In the genomic region with DNA sequence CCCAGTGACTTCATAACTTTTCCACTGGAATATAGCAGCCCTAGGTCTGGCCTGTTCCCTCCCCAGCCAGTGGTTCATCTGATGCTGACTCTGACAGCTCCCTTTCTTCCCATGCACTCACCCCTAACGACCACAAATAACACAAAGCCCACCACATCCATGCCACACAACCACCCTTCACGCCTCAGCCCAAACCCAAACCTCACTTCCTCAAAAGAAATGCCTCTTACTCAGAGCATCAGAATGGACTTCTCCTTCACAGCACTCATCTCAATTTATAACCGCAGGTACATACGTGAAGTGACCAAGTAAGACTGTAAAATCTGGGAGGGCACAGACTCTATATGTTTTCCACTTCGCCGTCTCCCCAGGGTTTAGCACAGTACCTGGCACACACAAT, we compare ENCODE assay signal across 8 cellular contexts. TPM values are rescaled to one million over a fixed set of nuclear protein-coding genes. Genes with fewer than 3 reads are reported as not detected.
DNase-seq lines count a peak whose midpoint lies in the region; ATAC-seq and TF ChIP-seq lines count a peak whose summit lies in the region.

No MANE protein-coding gene starts in this region.

- H3K36me3 ChIP-seq in BE2C, result no peaks in the 10 kb centered on the region

- no peak for TF ChIP-seq CTCF in BE2C (IDR thresholded peaks at IDR 0.05; ENCODE audit: low read depth, low read length)

- no peaks in the 10 kb centered on the region for H3K27me3 ChIP-seq in BE2C

- peak overlapping the region; percentile 88 for H3K27ac Mint-ChIP-seq in activated T-cell treated with anti-CD3 and anti-CD28 coated beads, Interleukin-2, amount 50 U/mL, for 72 hours
- H3K27ac Mint-ChIP-seq in stimulated activated naive CD8-positive, alpha-beta T cell treated with anti-CD3 and anti-CD28 coated beads, Interleukin-15, amount 100 ng/mL, for 72 hours, result peak overlapping the region; percentile 4 to 60

- H3K4me1 ChIP-seq in BE2C, result no peaks in the 10 kb centered on the region

- peaks cover 9% of the 10 kb centered on the region for H3K27me3 Mint-ChIP-seq in activated T-cell treated with anti-CD3 and anti-CD28 coated beads, Interleukin-2, amount 50 U/mL, for 72 hours (ENCODE audit: low read depth)
- H3K27me3 Mint-ChIP-seq in stimulated activated naive CD8-positive, alpha-beta T cell treated with anti-CD3 and anti-CD28 coated beads, Interleukin-15, amount 100 ng/mL, for 72 hours, result peaks cover 9% of the 10 kb centered on the region

- peak in 1 of 2 donors; percentile 3 for ATAC-seq in activated T-cell treated with anti-CD3 and anti-CD28 coated beads, Interleukin-2, amount 50 U/mL, for 72 hours (replicated peaks in 1 of 2)
- ATAC-seq in stimulated activated naive CD8-positive, alpha-beta T cell treated with anti-CD3 and anti-CD28 coated beads, Interleukin-15, amount 100 ng/mL, for 72 hours, result peak; percentile 10

- peaks cover 23% of the 10 kb centered on the region for H3K4me1 Mint-ChIP-seq in activated T-cell treated with anti-CD3 and anti-CD28 coated beads, Interleukin-2, amount 50 U/mL, for 72 hours (ENCODE audit: low read depth)
- peaks cover 21% of the 10 kb centered on the region for H3K4me1 Mint-ChIP-seq in stimulated activated naive CD8-positive, alpha-beta T cell treated with anti-CD3 and anti-CD28 coated beads, Interleukin-15, amount 100 ng/mL, for 72 hours

- H3K9me3 ChIP-seq in BE2C, result no peaks in the 10 kb centered on the region

- H3K4me3 ChIP-seq in BE2C (ENCODE audit: low read depth, low read length), result peak overlapping the region; percentile 93

- no peaks in the 10 kb centered on the region for H3K9me3 Mint-ChIP-seq in activated T-cell treated with anti-CD3 and anti-CD28 coated beads, Interleukin-2, amount 50 U/mL, for 72 hours
- H3K9me3 Mint-ChIP-seq in stimulated activated naive CD8-positive, alpha-beta T cell treated with anti-CD3 and anti-CD28 coated beads, Interleukin-15, amount 100 ng/mL, for 72 hours, result no peaks in the 10 kb centered on the region

- DNase-seq in BE2C, result no peak
- DNase-seq in Kasumi-1 (lab: John Stamatoyannopoulos, UW), result peak; percentile 33 to 49
- peak; percentile 31 to 54 for DNase-seq in activated T-cell treated with anti-CD3 and anti-CD28 coated beads, Interleukin-2, amount 50 U/mL, for 72 hours
- peak; percentile 14 for DNase-seq in iris pigment epithelial cell (ENCODE audit: low read depth)
- DNase-seq in stimulated activated naive CD8-positive, alpha-beta T cell treated with anti-CD3 and anti-CD28 coated beads, Interleukin-15, amount 100 ng/mL, for 72 hours, result peak; percentile 50 to 73
- DNase-seq in DMS 273 treated with DMSO at 0.1 percent for 48 hours (lab: John Stamatoyannopoulos, UW), result no peak
- DNase-seq in GM19238 (ENCODE audit: insufficient read length, low spot score), result no peak
- DNase-seq in NCI-H526 (lab: John Stamatoyannopoulos, UW), result no peak

- peak overlapping the region; percentile 87 to 88 for H3K4me3 Mint-ChIP-seq in activated T-cell treated with anti-CD3 and anti-CD28 coated beads, Interleukin-2, amount 50 U/mL, for 72 hours
- peak overlapping the region; percentile 82 to 92 for H3K4me3 Mint-ChIP-seq in stimulated activated naive CD8-positive, alpha-beta T cell treated with anti-CD3 and anti-CD28 coated beads, Interleukin-15, amount 100 ng/mL, for 72 hours

- peaks cover 5 to 8% of the 10 kb centered on the region in 2 donors for H3K36me3 Mint-ChIP-seq in activated T-cell treated with anti-CD3 and anti-CD28 coated beads, Interleukin-2, amount 50 U/mL, for 72 hours (ENCODE audit: insufficient read depth in 2 of 2)

RNA-seq across cellular contexts. Expression of gene RBSN, which starts 1.1 kb away (rescaled TPM):
- 11.8 TPM for polyA plus RNA-seq in BE2C (2012; ENCODE audit: insufficient read depth, insufficient read length, low read depth)
- 10 to 100 TPM; 13.0 to 15.4 TPM for total RNA-seq in activated T-cell treated with anti-CD3 and anti-CD28 coated beads, Interleukin-2, amount 50 U/mL, for 72 hours

RNA-seq across cellular contexts. Expression of gene MRPS25, which starts 32.8 kb away (rescaled TPM):
- polyA plus RNA-seq in BE2C (2012; ENCODE audit: insufficient read depth, insufficient read length, low read depth), result 34.5 TPM
- 10 to 100 TPM; 40.7 to 40.9 TPM for total RNA-seq in activated T-cell treated with anti-CD3 and anti-CD28 coated beads, Interleukin-2, amount 50 U/mL, for 72 hours

Comparison
In these comparisons a context has a peak if more than half of its experiments do, and no peak if none do; other contexts are left out.
1. DNase-seq: peak in Kasumi-1 (2 of 2), activated T-cell treated with anti-CD3 and anti-CD28 coated beads, Interleukin-2, amount 50 U/mL, for 72 hours (2 of 2), iris pigment epithelial cell (single experiment) and stimulated activated naive CD8-positive, alpha-beta T cell treated with anti-CD3 and anti-CD28 coated beads, Interleukin-15, amount 100 ng/mL, for 72 hours (2 of 2); none in BE2C (single experiment), DMS 273 treated with DMSO at 0.1 percent for 48 hours (single experiment), GM19238 (single experiment) and NCI-H526 (0 of 2).